ENCODE assay signal across 2 cellular contexts in the genomic region with DNA sequence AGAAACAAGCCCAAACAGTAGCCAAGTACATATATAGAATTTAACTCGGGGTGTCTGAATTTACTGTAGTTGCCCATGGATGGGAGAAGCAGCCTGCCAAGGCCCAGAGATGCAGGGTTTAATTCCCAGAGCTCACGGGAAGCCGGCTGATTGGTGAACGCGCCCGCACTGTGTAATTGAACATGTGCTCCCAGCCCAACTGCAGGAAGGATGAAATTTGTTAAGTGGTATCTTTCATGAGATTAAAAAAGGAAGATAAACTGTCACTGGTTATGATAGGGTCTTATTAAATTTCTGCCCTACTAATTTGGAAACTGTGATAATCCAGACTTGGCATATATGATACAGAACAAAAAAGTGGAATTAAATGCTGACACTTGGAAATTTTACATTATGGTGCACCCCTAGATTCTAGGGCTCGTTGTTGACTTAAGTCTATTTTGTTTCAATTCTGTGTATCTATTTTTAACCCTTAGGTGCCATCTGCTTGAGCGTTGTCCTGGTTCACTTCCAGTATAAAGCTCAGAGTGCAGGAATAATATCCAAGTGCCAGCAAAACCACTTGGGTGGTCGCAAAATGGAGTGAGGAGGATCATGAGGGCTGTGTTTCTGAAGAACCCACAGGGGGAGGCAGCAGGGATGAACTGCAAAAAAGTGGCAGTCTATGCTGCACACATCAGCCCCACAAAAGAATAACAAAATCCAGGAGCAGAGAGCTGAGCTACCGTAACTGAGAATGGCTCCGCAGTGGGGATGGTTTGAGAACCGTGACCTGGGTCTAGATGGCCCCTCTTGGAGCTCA.
TF ChIP-seq lines count a peak whose summit lies in the region.

No MANE protein-coding gene starts in this region.

TF ChIP-seq in A549, 52 proteins besides CTCF, POLR2A, EP300 and RAD21:
- TF ChIP-seq EHF (CRISPR knock-in tag; IDR thresholded peaks at IDR 0.05) (no peak), MAFK (IDR thresholded peaks at IDR 0.05; ENCODE audit: partially characterized antibody) (peak; percentile 71)

TF ChIP-seq in SK-N-SH treated with all-trans-retinoic acid at 6 μM for 48 hours, 23 proteins besides CTCF, POLR2A, EP300 and RAD21:
- TF ChIP-seq, protein P1, sequence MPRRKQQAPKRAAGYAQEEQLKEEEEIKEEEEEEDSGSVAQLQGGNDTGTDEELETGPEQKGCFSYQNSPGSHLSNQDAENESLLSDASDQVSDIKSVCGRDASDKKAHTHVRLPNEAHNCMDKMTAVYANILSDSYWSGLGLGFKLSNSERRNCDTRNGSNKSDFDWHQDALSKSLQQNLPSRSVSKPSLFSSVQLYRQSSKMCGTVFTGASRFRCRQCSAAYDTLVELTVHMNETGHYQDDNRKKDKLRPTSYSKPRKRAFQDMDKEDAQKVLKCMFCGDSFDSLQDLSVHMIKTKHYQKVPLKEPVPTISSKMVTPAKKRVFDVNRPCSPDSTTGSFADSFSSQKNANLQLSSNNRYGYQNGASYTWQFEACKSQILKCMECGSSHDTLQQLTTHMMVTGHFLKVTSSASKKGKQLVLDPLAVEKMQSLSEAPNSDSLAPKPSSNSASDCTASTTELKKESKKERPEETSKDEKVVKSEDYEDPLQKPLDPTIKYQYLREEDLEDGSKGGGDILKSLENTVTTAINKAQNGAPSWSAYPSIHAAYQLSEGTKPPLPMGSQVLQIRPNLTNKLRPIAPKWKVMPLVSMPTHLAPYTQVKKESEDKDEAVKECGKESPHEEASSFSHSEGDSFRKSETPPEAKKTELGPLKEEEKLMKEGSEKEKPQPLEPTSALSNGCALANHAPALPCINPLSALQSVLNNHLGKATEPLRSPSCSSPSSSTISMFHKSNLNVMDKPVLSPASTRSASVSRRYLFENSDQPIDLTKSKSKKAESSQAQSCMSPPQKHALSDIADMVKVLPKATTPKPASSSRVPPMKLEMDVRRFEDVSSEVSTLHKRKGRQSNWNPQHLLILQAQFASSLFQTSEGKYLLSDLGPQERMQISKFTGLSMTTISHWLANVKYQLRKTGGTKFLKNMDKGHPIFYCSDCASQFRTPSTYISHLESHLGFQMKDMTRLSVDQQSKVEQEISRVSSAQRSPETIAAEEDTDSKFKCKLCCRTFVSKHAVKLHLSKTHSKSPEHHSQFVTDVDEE (CRISPR knock-in tag; IDR thresholded peaks at IDR 0.05): no peak
- TF ChIP-seq ZNF70 (CRISPR knock-in tag; IDR thresholded peaks at IDR 0.05) (no peak), TCF4 (CRISPR knock-in tag; IDR thresholded peaks at IDR 0.05; ENCODE audit: borderline replicate concordance) (peak; percentile 46; the same call in 1 of the 2 replicates)
